Comparison of ENCODE assay signal across 13 cellular contexts in genomic region chr1:227299688-227300087, GRCh38. TPM values are rescaled to one million over a fixed set of nuclear protein-coding genes. Genes with fewer than 3 reads are reported as not detected.
DNase-seq lines count a peak whose midpoint lies in the region; ATAC-seq and TF ChIP-seq lines count a peak whose summit lies in the region.
"Had no signal": no experiment of that assay in that cellular context is flagged by ENCODE, and none has a peak within 500 bp of the region (broad histone marks: within the 10 kb centered on the region; RNA-seq: fewer than 3 reads in every experiment).

No MANE protein-coding gene starts in this region.

- ATAC-seq in left colon (peak; percentile 78), HG03378 (IDR thresholded peaks at IDR 0.05; ENCODE audit: unreplicated experiment) (no peak)

- no peaks in the 10 kb centered on the region for H3K27me3 Mint-ChIP-seq in type B pancreatic cell

- H3K4me1 Mint-ChIP-seq in type B pancreatic cell (ENCODE audit: unreplicated experiment) = peaks cover 5% of the 10 kb centered on the region

- no peaks in the 10 kb centered on the region for H3K9me3 Mint-ChIP-seq in type B pancreatic cell

- no peak overlapping the region for H3K4me3 ChIP-seq in mammary epithelial cell (replicated peaks in 1 of 3; ENCODE audit: insufficient read depth in 1 of 3, low read depth in 2 of 3, low read length in 3 of 3)

- no peak overlapping the region for H3K4me3 Mint-ChIP-seq in type B pancreatic cell

- peak; percentile 29 for DNase-seq in SIG-M5 treated with dmso at 0.1 percent for 504 hours (lab: John Stamatoyannopoulos, UW; ENCODE audit: unreplicated experiment)
- DNase-seq in SIG-M5 (lab: John Stamatoyannopoulos, UW) = no peak
- DNase-seq in mammary epithelial cell = no peak
- no peak for DNase-seq in left colon
- DNase-seq in type B pancreatic cell (ENCODE audit: extremely low spot score, unreplicated experiment) = no peak
- no peak for DNase-seq in NCI-H510A treated with DMSO at 0.1 percent for 48 hours (lab: John Stamatoyannopoulos, UW)
- no peak for DNase-seq in activated T-cell treated with anti-CD3 and anti-CD28 coated beads, Interleukin-2, amount 50 U/mL, for 1 hour
- DNase-seq: activated gamma-delta T cell, KG1, NCI-H2029, substantia nigra had no signal

- dilution Hi-C loops in mammary epithelial cell (cut with HindIII; ENCODE audit: low sequenced_read_pairs) = no loop called here

- TF ChIP-seq CTCF in mammary epithelial cell (conservative IDR thresholded peaks at IDR 0.05 in 1 of 2, IDR thresholded peaks at IDR 0.05 in 1 of 2; ENCODE audit: extremely low read depth in 1 of 2, insufficient read depth in 1 of 2, low read depth in 1 of 2, low read length in 2 of 2) (no peak), type B pancreatic cell (conservative IDR thresholded peaks at IDR 0.05) (no peak)

- peaks cover 6% of the 10 kb centered on the region for H3K4me1 ChIP-seq in mammary epithelial cell (ENCODE audit: insufficient read depth, low read length)

- CTCF ChIA-PET in mammary epithelial cell (lab: Charles Lee; ENCODE audit: low non-redundant PET) = no interaction called here

- H3K27ac Mint-ChIP-seq in type B pancreatic cell = peak overlapping the region; percentile 71

- H3K9ac ChIP-seq in mammary epithelial cell (ENCODE audit: insufficient read depth, low read length) = no peak overlapping the region

- no peaks in the 10 kb centered on the region for H3K36me3 Mint-ChIP-seq in type B pancreatic cell

- H4K20me1 ChIP-seq in mammary epithelial cell (ENCODE audit: insufficient read depth, low read length) = no peaks in the 10 kb centered on the region

- H3K36me3 ChIP-seq in mammary epithelial cell (ENCODE audit: insufficient read depth, low read length) = no peaks in the 10 kb centered on the region

- intact Hi-C loops in mammary epithelial cell (cut with micrococcal nuclease) = no loop called here
- intact Hi-C loops in left colon (cut with DNase I, micrococcal nuclease) = no loop called here

- H3K79me2 ChIP-seq in mammary epithelial cell (ENCODE audit: insufficient read depth, low read length) = peaks cover 88% of the 10 kb centered on the region

- no TSS peak for BruUV-seq in mammary epithelial cell (replicated peaks; lab: Mats Ljungman, UMichigan)

- no peaks in the 10 kb centered on the region for H3K27me3 ChIP-seq in mammary epithelial cell (ENCODE audit: insufficient read depth, low read length)

- WGBS in mammary epithelial cell (ENCODE audit: low coverage, missing lambda C conversion rate) = 42% methylated on average over 4 of the region's 4 CpGs

- peak overlapping the region; percentile 75 for H3K4me2 ChIP-seq in mammary epithelial cell (ENCODE audit: insufficient read depth, low read depth, low read length)

- H3K9me3 ChIP-seq in mammary epithelial cell (replicated peaks; ENCODE audit: insufficient read depth, low read length) = no peaks in the 10 kb centered on the region

- in situ Hi-C loops in mammary epithelial cell (cut with MboI; ENCODE audit: low sequenced_read_pairs in 2 of 2) = no loop called here

- H2AFZ ChIP-seq in mammary epithelial cell (ENCODE audit: low read depth, low read length) = no peak overlapping the region

- peak overlapping the region; percentile 46 for H3K27ac ChIP-seq in mammary epithelial cell (ENCODE audit: insufficient read depth, low read depth, low read length)
- H3K27ac ChIP-seq: 22Rv1 had no signal

RNA-seq across cellular contexts. Expression of gene CDC42BPA, which starts 18.6 kb away (rescaled TPM):
- total RNA-seq in mammary epithelial cell (10 to 100 TPM; 50.8 to 56.1 TPM), left colon (10 to 100 TPM; 46.2 to 49.9 TPM), type B pancreatic cell (ENCODE audit: low replicate concordance) (18.5 and 33.8 TPM in 2 replicates)
- polyA plus RNA-seq in mammary epithelial cell = 9.6 TPM
- 35.7 TPM for polyA minus RNA-seq in mammary epithelial cell
